8 cellular contexts compared by ENCODE assay signal in the genomic region with DNA sequence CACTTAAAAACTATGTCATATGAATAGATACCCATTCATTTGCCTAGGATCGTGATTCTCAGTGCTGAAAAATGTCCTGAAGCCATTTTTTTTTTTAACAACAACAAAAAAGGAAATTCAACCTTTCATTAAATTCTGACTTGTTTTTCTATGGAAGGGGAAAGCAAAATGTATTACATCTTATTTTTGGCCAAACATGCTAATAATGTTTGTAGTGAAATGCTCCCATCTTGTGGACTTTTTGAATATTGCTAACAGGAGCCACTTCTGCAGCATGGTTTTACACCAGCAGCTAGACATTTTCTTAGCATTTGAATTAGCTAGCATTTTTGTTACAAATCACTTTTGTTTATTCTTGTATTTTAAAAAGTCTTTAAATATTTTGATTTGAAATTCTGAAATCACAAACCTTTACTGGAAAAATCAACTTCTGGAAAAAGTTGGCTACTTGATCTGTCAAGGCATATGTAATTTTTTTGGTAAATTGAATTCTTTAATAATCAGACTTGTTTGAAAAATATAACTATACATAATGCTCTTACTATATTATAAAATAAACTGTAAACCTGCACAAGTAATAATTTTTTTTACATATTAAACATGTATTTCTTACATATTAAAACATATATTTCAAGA.
DNase-seq lines count a peak whose midpoint lies in the region; ATAC-seq, FAIRE-seq and TF ChIP-seq lines count a peak whose summit lies in the region.

No MANE protein-coding gene starts in this region.

- no peaks in the 10 kb centered on the region for H3K9me2 ChIP-seq in GM23248 (ENCODE audit: insufficient read depth)

- H3K4me2 ChIP-seq in GM23248 (ENCODE audit: unreplicated experiment) (no peak overlapping the region), H1 (ENCODE audit: insufficient read depth in 1 of 2, low read depth in 2 of 2, low read length in 2 of 2) (no peak overlapping the region), neural progenitor cell (no peak overlapping the region)

- no peak for TF ChIP-seq EP300 in H1 (IDR thresholded peaks at IDR 0.05; ENCODE audit: borderline replicate concordance in 1 of 2, low read depth in 2 of 2, low read length in 2 of 2)

- H3K36me3 ChIP-seq in GM23248 (ENCODE audit: low read depth) = 0 out of 2 replicates have a peak, but pooled peaks cover 7% of the 10 kb centered on the region
- no peaks in the 10 kb centered on the region for H3K36me3 ChIP-seq in H1 (ENCODE audit: control insufficient read depth in 2 of 4, insufficient read depth in 4 of 4, low read length in 3 of 4)
- no peaks in the 10 kb centered on the region for H3K36me3 ChIP-seq in neural progenitor cell

- H2BK20ac ChIP-seq in H1 (ENCODE audit: low read length) = no peak overlapping the region

- FAIRE-seq in H1 (lab: Jason Lieb, UNC) = no peak

- H3K23ac ChIP-seq in H1 (ENCODE audit: insufficient read length) = no peak overlapping the region

- peak; percentile 73 for TF ChIP-seq CTCF in AG10803 (conservative IDR thresholded peaks at IDR 0.05; ENCODE audit: low read length)
- peak in 2 of 3 experiments; percentile 32 to 48; a peak in 2 of 4 replicates for TF ChIP-seq CTCF in H1 (IDR thresholded peaks at IDR 0.05; ENCODE audit: control extremely low read depth in 1 of 3, insufficient read depth in 1 of 3, low read depth in 1 of 3, low read length in 3 of 3)
- peak; percentile 63 for TF ChIP-seq CTCF in neural progenitor cell (IDR thresholded peaks at IDR 0.05)

- peak; percentile 69 to 73 for TF ChIP-seq RAD21 in H1 (IDR thresholded peaks at IDR 0.05 in 1 of 2, conservative IDR thresholded peaks at IDR 0.05 in 1 of 2; ENCODE audit: low read depth in 2 of 2, low read length in 2 of 2)

- H2AFZ ChIP-seq in GM23248 (no peak overlapping the region), H1 (ENCODE audit: low read length) (no peak overlapping the region), neural progenitor cell (replicated peaks) (no peak overlapping the region)

- H3K4me1 ChIP-seq in GM23248 (ENCODE audit: insufficient read depth) = no peaks in the 10 kb centered on the region
- H3K4me1 ChIP-seq in H1 (replicated peaks in 1 of 4; ENCODE audit: control insufficient read depth in 3 of 4, insufficient read depth in 4 of 4, low read length in 3 of 4) = no peaks in the 10 kb centered on the region
- no peaks in the 10 kb centered on the region for H3K4me1 ChIP-seq in neural progenitor cell

- no peak overlapping the region for H3K4ac ChIP-seq in H1 (replicated peaks; ENCODE audit: insufficient read length, low read depth, low read length)

- POLR2A ChIA-PET in H1 (lab: Charles Lee; ENCODE audit: partially characterized antibody) = no interaction called here

- no peak overlapping the region for H3K27ac Mint-ChIP-seq in neural progenitor cell

- H3K4me1 Mint-ChIP-seq in neural progenitor cell = no peaks in the 10 kb centered on the region

- peaks cover 2% of the 10 kb centered on the region for H3K27me3 Mint-ChIP-seq in neural progenitor cell (ENCODE audit: insufficient read depth, low read depth)

- in situ Hi-C loops in GM23248 (cut with MboI) = no loop called here

- DNase-seq in AG10803 (ENCODE audit: low read depth) = peak; percentile 42
- DNase-seq in GM23248 = peak; percentile 59
- peak; percentile 52 for DNase-seq in NCI-H748 treated with DMSO at 0.1 percent for 48 hours (lab: John Stamatoyannopoulos, UW)
- DNase-seq in H1 (ENCODE audit: low read depth in 1 of 2, low spot score in 2 of 2) = no peak
- peak; percentile 42 for DNase-seq in neural progenitor cell (ENCODE audit: low spot score)
- no peak for DNase-seq in stimulated activated CD4-positive, alpha-beta T cell treated with anti-CD3 and anti-CD28 coated beads, Interleukin-1b, Interleukin-23, amount 100 ng/mL, for 48 hours
- no peak for DNase-seq in cortex of kidney (lab: John Stamatoyannopoulos, UW)

- H3K23me2 ChIP-seq in H1 (ENCODE audit: low read depth, low read length) = no peaks in the 10 kb centered on the region

- H3F3A ChIP-seq in GM23248 (ENCODE audit: insufficient read depth) (no peaks in the 10 kb centered on the region), neural progenitor cell (ENCODE audit: low read depth) (no peaks in the 10 kb centered on the region)

- CTCF ChIA-PET in H1 (lab: Charles Lee; ENCODE audit: partially characterized antibody) = interaction anchor here (0.7 to 1.8 kb wide), 3 partner anchors 10 to 128 kb away, joined by 3 to 5 read pairs (median 3); no protein-coding TSS in a partner anchor

- no peak overlapping the region for H3K18ac ChIP-seq in H1 (ENCODE audit: extremely low read depth, low read length)

- H2BK5ac ChIP-seq in H1 (ENCODE audit: low read depth, low read length) = no peak overlapping the region

- no peak overlapping the region for H3K4me3 Mint-ChIP-seq in neural progenitor cell

- H3K36me3 Mint-ChIP-seq in neural progenitor cell = peaks cover 21% of the 10 kb centered on the region

- H3K56ac ChIP-seq in H1 (replicated peaks; ENCODE audit: insufficient read length, low read depth, low read length) = no peak overlapping the region

- no peak overlapping the region for H4K91ac ChIP-seq in H1 (replicated peaks; ENCODE audit: insufficient read length, low read length)

- H2BK15ac ChIP-seq in H1 (ENCODE audit: low read length) = no peak overlapping the region

- no peak overlapping the region for H3K14ac ChIP-seq in H1 (ENCODE audit: insufficient read length)

- no peak overlapping the region for H4K8ac ChIP-seq in H1 (ENCODE audit: extremely low read depth, insufficient read depth, low read length)

- H3K79me2 ChIP-seq in GM23248 (ENCODE audit: insufficient read depth) (0 out of 2 replicates have a peak, but pooled peaks cover under 1% of the 10 kb centered on the region), H1 (ENCODE audit: control insufficient read depth in 1 of 2, insufficient read depth in 2 of 2, low read length in 2 of 2) (no peaks in the 10 kb centered on the region), neural progenitor cell (ENCODE audit: low read depth) (no peaks in the 10 kb centered on the region)

- no peak for ATAC-seq in GM21619 (IDR thresholded peaks at IDR 0.05; ENCODE audit: unreplicated experiment)

- H2BK120ac ChIP-seq in H1 (replicated peaks; ENCODE audit: low read depth, low read length) = no peak overlapping the region

- H3K9ac ChIP-seq in GM23248 (no peak overlapping the region), H1 (replicated peaks in 1 of 4; ENCODE audit: extremely low read depth in 1 of 4, low read depth in 3 of 4, low read length in 3 of 4) (no peak overlapping the region), neural progenitor cell (no peak overlapping the region)

- TF ChIP-seq POLR2A in H1 (IDR thresholded peaks at IDR 0.05; ENCODE audit: control extremely low read depth in 1 of 2, low read depth in 2 of 2, low read length in 2 of 2) = no peak

- H4K5ac ChIP-seq in H1 (ENCODE audit: insufficient read length, low read depth, low read length) = no peak overlapping the region

- H3K27ac ChIP-seq in GM23248 (no peak overlapping the region), H1 (ENCODE audit: low read depth, low read length) (no peak overlapping the region), neural progenitor cell (no peak overlapping the region)

- 92 to 97% methylated on average over 1 of the region's 1 CpG for WGBS in GM23248 (ENCODE audit: low coverage in 1 of 2, low lambda C conversion rate in 2 of 2, missing lambda C conversion rate in 2 of 2), 2 experiments
- WGBS in H1 (ENCODE audit: extremely low coverage in 1 of 2, insufficient coverage in 1 of 2, insufficient read length in 1 of 2, insufficient replicate concordance in 2 of 2, low coverage in 1 of 2, low lambda C conversion rate in 2 of 2, missing lambda C conversion rate in 1 of 2), 2 experiments = 84% methylated on average over 1 of the region's 1 CpG; no CpG with 5 or more reads in 1 of the 2 experiments

- H2BK12ac ChIP-seq in H1 (ENCODE audit: low read depth, low read length) = no peak overlapping the region

- no peaks in the 10 kb centered on the region for H3K9me3 ChIP-seq in GM23248 (ENCODE audit: low read depth)
- H3K9me3 ChIP-seq in H1 (ENCODE audit: insufficient read depth in 2 of 2, low read depth in 1 of 2, low read length in 1 of 2) = peaks cover 0 to 1% of the 10 kb centered on the region in 2 experiments; a peak in 1 of 4 replicates
- no peaks in the 10 kb centered on the region for H3K9me3 ChIP-seq in neural progenitor cell (ENCODE audit: low read depth)

- peaks cover 7% of the 10 kb centered on the region for H3K9me3 Mint-ChIP-seq in neural progenitor cell

- no peaks in the 10 kb centered on the region for H3K27me3 ChIP-seq in GM23248 (replicated peaks; ENCODE audit: insufficient read depth)
- H3K27me3 ChIP-seq in H1 (replicated peaks in 1 of 4; ENCODE audit: control insufficient read depth in 3 of 4, extremely low read depth in 1 of 4, insufficient read depth in 3 of 4, low read length in 3 of 4) = no peaks in the 10 kb centered on the region
- no peaks in the 10 kb centered on the region for H3K27me3 ChIP-seq in neural progenitor cell

- H3K79me1 ChIP-seq in H1 (ENCODE audit: low read depth, low read length) = no peaks in the 10 kb centered on the region

- H3K4me3 ChIP-seq in AG10803 (ENCODE audit: low read length) (no peak overlapping the region), GM23248 (no peak overlapping the region), H1 (ENCODE audit: extremely low read depth in 1 of 4, insufficient read depth in 2 of 4, low read depth in 3 of 4, low read length in 4 of 4) (no peak overlapping the region), neural progenitor cell (no peak overlapping the region)

- no peaks in the 10 kb centered on the region for H4K20me1 ChIP-seq in GM23248 (ENCODE audit: insufficient read depth)
- no peaks in the 10 kb centered on the region for H4K20me1 ChIP-seq in H1 (replicated peaks in 1 of 2; ENCODE audit: control insufficient read depth in 1 of 2, insufficient read depth in 2 of 2, low read length in 2 of 2)
- H4K20me1 ChIP-seq in neural progenitor cell (ENCODE audit: low read depth) = no peaks in the 10 kb centered on the region

- H2AK5ac ChIP-seq in H1 (ENCODE audit: low read depth, low read length) = no peak overlapping the region

TF ChIP-seq in H1, 55 proteins besides CTCF, POLR2A, EP300 and RAD21:
- TF ChIP-seq SAP30 (IDR thresholded peaks at IDR 0.05; ENCODE audit: insufficient read depth, insufficient replicate concordance, low read length) = no peak
- TF ChIP-seq SIX5 (IDR thresholded peaks at IDR 0.05; ENCODE audit: low read depth, low read length) = no peak
- no peak for TF ChIP-seq CBX5 (IDR thresholded peaks at IDR 0.05; ENCODE audit: low read depth, low read length)

Comparison
In these comparisons a context has a peak if more than half of its experiments do, and no peak if none do; other contexts are left out.
1. DNase-seq: peak in AG10803 (single experiment), GM23248 (single experiment), NCI-H748 treated with DMSO at 0.1 percent for 48 hours (single experiment) and neural progenitor cell (single experiment); none in H1 (0 of 2), stimulated activated CD4-positive, alpha-beta T cell treated with anti-CD3 and anti-CD28 coated beads, Interleukin-1b, Interleukin-23, amount 100 ng/mL, for 48 hours (single experiment) and cortex of kidney (single experiment).
2. Peak in every context shown above with its lines, with median percentiles within 50 percentile points of each other: CTCF ChIP-seq.